ENCODE assay signal across 1 cellular context in genomic region chr3:183428140-183429023, GRCh38.
TF ChIP-seq lines count a peak whose summit lies in the region.

Gene MCF2L2, minus strand, starts transcription at chr3:183428619. Its CDS starts 642 bp downstream, at chr3:183427977.

TF ChIP-seq in K562, 482 proteins besides CTCF, POLR2A, EP300 and RAD21 (continued from another document and continues in another):
- 0 out of 2 replicates have a peak, but pooled peaks have one; percentile 17 for TF ChIP-seq RREB1 (CRISPR knock-in tag; IDR thresholded peaks at IDR 0.05)
- no peak for TF ChIP-seq ZNF274 (IDR thresholded peaks at IDR 0.05; ENCODE audit: borderline replicate concordance, low read depth, low read length)
- TF ChIP-seq HMGXB4 (CRISPR knock-in tag; IDR thresholded peaks at IDR 0.05), result no peak
- no peak; the same call in 1 of the 2 replicates for TF ChIP-seq CREB3L1 (IDR thresholded peaks at IDR 0.05; ENCODE audit: borderline replicate concordance, low read depth)
- peak; percentile 98 for TF ChIP-seq MTA1 (IDR thresholded peaks at IDR 0.05; ENCODE audit: borderline replicate concordance)
- peak; percentile 70 for TF ChIP-seq ELF1 (tag; IDR thresholded peaks at IDR 0.05)
- TF ChIP-seq XRCC5 (IDR thresholded peaks at IDR 0.05; ENCODE audit: low read depth, low read length), result peak; percentile 23; the same call in 1 of the 2 replicates
- TF ChIP-seq TEAD2 (tag; IDR thresholded peaks at IDR 0.05), result no peak
- no peak for TF ChIP-seq ZNF311 (CRISPR knock-in tag; IDR thresholded peaks at IDR 0.05)
- TF ChIP-seq L3MBTL2 (IDR thresholded peaks at IDR 0.05), result peak; percentile 66
- no peak for TF ChIP-seq ARID3B (CRISPR knock-in tag; IDR thresholded peaks at IDR 0.05; ENCODE audit: borderline replicate concordance)
- peak; percentile 33 for TF ChIP-seq ZNF134 (CRISPR knock-in tag; conservative IDR thresholded peaks at IDR 0.05)
- TF ChIP-seq ILF3 (IDR thresholded peaks at IDR 0.05; ENCODE audit: borderline replicate concordance), result no peak
- peak; percentile 74 for TF ChIP-seq FIP1L1 (IDR thresholded peaks at IDR 0.05; ENCODE audit: low read depth, low read length, poor library complexity, severe bottlenecking)
- peak; percentile 55 for TF ChIP-seq E2F8 (IDR thresholded peaks at IDR 0.05; ENCODE audit: low read depth, partially characterized antibody)
- TF ChIP-seq ERF (CRISPR knock-in tag; IDR thresholded peaks at IDR 0.05), result no peak
- TF ChIP-seq RB1 (IDR thresholded peaks at IDR 0.05; ENCODE audit: low read depth), result peak; percentile 38; the same call in 1 of the 2 replicates
- no peak for TF ChIP-seq LARP7 (IDR thresholded peaks at IDR 0.05)
- TF ChIP-seq ZNF583 (CRISPR knock-in tag; IDR thresholded peaks at IDR 0.05), result no peak
- no peak for TF ChIP-seq POU5F1 (IDR thresholded peaks at IDR 0.05; ENCODE audit: borderline replicate concordance, low read depth, low read length, partially characterized antibody)
- no peak for TF ChIP-seq CCAR2 (IDR thresholded peaks at IDR 0.05; ENCODE audit: low read depth, low read length)
- TF ChIP-seq RFX5 (IDR thresholded peaks at IDR 0.05; ENCODE audit: low read depth, low read length), result no peak
- no peak for TF ChIP-seq SAFB2 (IDR thresholded peaks at IDR 0.05; ENCODE audit: borderline replicate concordance, low read depth, low read length, severe bottlenecking)
- no peak for TF ChIP-seq ZNF695 (CRISPR knock-in tag; IDR thresholded peaks at IDR 0.05)
- TF ChIP-seq ZNF398 (CRISPR knock-in tag; IDR thresholded peaks at IDR 0.05), result no peak
- no peak for TF ChIP-seq PATZ1 (CRISPR knock-in tag; IDR thresholded peaks at IDR 0.05; ENCODE audit: borderline replicate concordance)
- TF ChIP-seq MAFG (tag; conservative IDR thresholded peaks at IDR 0.05), result no peak
- no peak for TF ChIP-seq ZBTB43 (CRISPR knock-in tag; IDR thresholded peaks at IDR 0.05)
- TF ChIP-seq MNT (conservative IDR thresholded peaks at IDR 0.05), result peak in 1 of 2 experiments; percentile 77; a peak in 2 of 4 replicates
- TF ChIP-seq U2AF1 (optimal IDR thresholded peaks at IDR 0.05; ENCODE audit: low read depth, low read length), result peak; percentile 91
- TF ChIP-seq NR2C2 (CRISPR knock-in tag; IDR thresholded peaks at IDR 0.05), result no peak
- peak; percentile 78 for TF ChIP-seq NR2C2 (tag; IDR thresholded peaks at IDR 0.05)
- no peak for TF ChIP-seq HMG20B (CRISPR knock-in tag; IDR thresholded peaks at IDR 0.05)
- no peak for TF ChIP-seq POLR3G (IDR thresholded peaks at IDR 0.05; ENCODE audit: extremely low read depth, insufficient read length, insufficient replicate concordance)
- TF ChIP-seq NELFE (IDR thresholded peaks at IDR 0.05; ENCODE audit: insufficient read depth, insufficient read length), result no peak
- TF ChIP-seq ZBTB7A (IDR thresholded peaks at IDR 0.05; ENCODE audit: borderline replicate concordance, control insufficient read depth, low read depth, low read length), result peak; percentile 62; the same call in 1 of the 2 replicates
- TF ChIP-seq SNAPC5 (CRISPR knock-in tag; IDR thresholded peaks at IDR 0.05), result no peak
- TF ChIP-seq SLC30A9 (CRISPR knock-in tag; IDR thresholded peaks at IDR 0.05), result no peak
